In genomic region chr6:45293306-45293705, GRCh38 we compare ENCODE assay signal across 22 cellular contexts. TPM values are rescaled to one million over a fixed set of nuclear protein-coding genes. Genes with fewer than 3 reads are reported as not detected.
DNase-seq lines count a peak whose midpoint lies in the region; ATAC-seq and TF ChIP-seq lines count a peak whose summit lies in the region.
"Had no signal": no experiment of that assay in that cellular context is flagged by ENCODE, and none has a peak within 500 bp of the region (broad histone marks: within the 10 kb centered on the region; RNA-seq: fewer than 3 reads in every experiment).

No MANE protein-coding gene starts in this region.

- peaks cover 8% of the 10 kb centered on the region for H3K9me3 Mint-ChIP-seq in activated CD4-positive, alpha-beta T cell treated with anti-CD3 and anti-CD28 coated beads for 36 hours (ENCODE audit: low read depth)
- H3K9me3 Mint-ChIP-seq in activated T-helper 1 cell treated with anti-CD3 and anti-CD28 coated beads, Interleukin-12 subunit alpha, Interleukin-12 subunit beta, Interleukin-2, Interleukin-4 antibody, amounts not matched to agents 30 ng/mL and 10 ng/mL and 1 ng/mL, durations not matched to agents 14 hours and 24 hours and 36 hours: no peaks in the 10 kb centered on the region
- H3K9me3 Mint-ChIP-seq in immature natural killer cell: peaks cover 0 to 6% (median 0%) of the 10 kb centered on the region in 6 donors
- H3K9me3 Mint-ChIP-seq in osteocyte (ENCODE audit: unreplicated experiment): peaks cover 34% of the 10 kb centered on the region

- H3K36me3 ChIP-seq in tibial nerve: no peaks in the 10 kb centered on the region

- POLR2A ChIA-PET in activated CD4-positive, alpha-beta T cell treated with anti-CD3 and anti-CD28 coated beads for 36 hours (lab: Charles Lee): no interaction called here

- intact Hi-C loops in activated CD4-positive, alpha-beta T cell treated with anti-CD3 and anti-CD28 coated beads for 36 hours (cut with DNase I, micrococcal nuclease): no loop called here
- intact Hi-C loops in activated T-helper 1 cell treated with anti-CD3 and anti-CD28 coated beads, Interleukin-12 subunit alpha, Interleukin-12 subunit beta, Interleukin-2, Interleukin-4 antibody, amounts not matched to agents 30 ng/mL and 10 ng/mL and 1 ng/mL, durations not matched to agents 14 hours and 24 hours and 36 hours (cut with micrococcal nuclease): loop anchor here (5.0 kb wide), 1 partner anchor 629 kb away; no protein-coding TSS in a partner anchor

- H3K4me1 ChIP-seq in tibial nerve: no peaks in the 10 kb centered on the region

- no peak for TF ChIP-seq EP300 in tibial nerve (IDR thresholded peaks at IDR 0.05)

- 90 to 91% methylated on average over 3 of the region's 3 CpGs for WGBS in tibial nerve, 2 donors

- H3K9me3 ChIP-seq in tibial nerve: no peaks in the 10 kb centered on the region

- H3K4me1 Mint-ChIP-seq in activated CD4-positive, alpha-beta T cell treated with anti-CD3 and anti-CD28 coated beads for 36 hours: peaks cover 33% of the 10 kb centered on the region
- peaks cover 43% of the 10 kb centered on the region for H3K4me1 Mint-ChIP-seq in activated T-helper 1 cell treated with anti-CD3 and anti-CD28 coated beads, Interleukin-12 subunit alpha, Interleukin-12 subunit beta, Interleukin-2, Interleukin-4 antibody, amounts not matched to agents 30 ng/mL and 10 ng/mL and 1 ng/mL, durations not matched to agents 14 hours and 24 hours and 36 hours (ENCODE audit: low read depth)
- H3K4me1 Mint-ChIP-seq in immature natural killer cell (peaks cover 18 to 28% of the 10 kb centered on the region in 2 donors), osteocyte (ENCODE audit: unreplicated experiment) (no peaks in the 10 kb centered on the region)

- TF ChIP-seq POLR2A in tibial nerve (IDR thresholded peaks at IDR 0.05): no peak

- no peaks in the 10 kb centered on the region for H3K27me3 Mint-ChIP-seq in activated CD4-positive, alpha-beta T cell treated with anti-CD3 and anti-CD28 coated beads for 36 hours
- no peaks in the 10 kb centered on the region for H3K27me3 Mint-ChIP-seq in activated T-helper 1 cell treated with anti-CD3 and anti-CD28 coated beads, Interleukin-12 subunit alpha, Interleukin-12 subunit beta, Interleukin-2, Interleukin-4 antibody, amounts not matched to agents 30 ng/mL and 10 ng/mL and 1 ng/mL, durations not matched to agents 14 hours and 24 hours and 36 hours (ENCODE audit: insufficient read depth)
- H3K27me3 Mint-ChIP-seq in immature natural killer cell (ENCODE audit: low read depth in 3 of 3) (peaks cover 0 to 2% (median 0%) of the 10 kb centered on the region in 3 donors), osteocyte (ENCODE audit: unreplicated experiment) (no peaks in the 10 kb centered on the region)
- H3K27me3 Mint-ChIP-seq: B cell, type B pancreatic cell had no signal

- H3K27ac ChIP-seq in tibial nerve: no peak overlapping the region
- H3K27ac ChIP-seq: 22Rv1 had no signal

- no peak overlapping the region for H3K4me3 ChIP-seq in tibial nerve
- H3K4me3 ChIP-seq: lung had no signal

- no peak for ATAC-seq in activated CD4-positive, alpha-beta T cell treated with anti-CD3 and anti-CD28 coated beads for 36 hours
- peak; percentile 55 for ATAC-seq in GM21390 (IDR thresholded peaks at IDR 0.05; ENCODE audit: unreplicated experiment)
- no peak for ATAC-seq in HG02610 (IDR thresholded peaks at IDR 0.05; ENCODE audit: unreplicated experiment)
- ATAC-seq: Right ventricle myocardium inferior had no signal

- no peak for DNase-seq in activated CD4-positive, alpha-beta T cell treated with anti-CD3 and anti-CD28 coated beads for 36 hours
- DNase-seq in activated CD4-positive, alpha-beta T cell treated with anti-CD3 and anti-CD28 coated beads for 48 hours: no peak
- peak; percentile 9 for DNase-seq in activated T-helper 1 cell treated with anti-CD3 and anti-CD28 coated beads, Interleukin-12 subunit alpha, Interleukin-12 subunit beta, Interleukin-2, Interleukin-4 antibody, amounts not matched to agents 30 ng/mL and 10 ng/mL and 1 ng/mL, durations not matched to agents 14 hours and 24 hours and 36 hours (ENCODE audit: low spot score)
- DNase-seq in immature natural killer cell: peak; percentile 16 to 21 (median 20)
- no peak for DNase-seq in osteocyte (ENCODE audit: extremely low spot score, unreplicated experiment)
- DNase-seq in tibial nerve (ENCODE audit: low spot score in 2 of 2): no peak
- DNase-seq: activated effector memory CD4-positive, alpha-beta T cell treated with anti-CD3 and anti-CD28 coated beads, Interleukin-2, amount 50 U/mL, for 16 hours; Calu3; effector memory CD4-positive, alpha-beta T cell; kidney; NCI-H1417; NCI-H524 treated with DMSO at 0.1 percent for 48 hours; nucleus accumbens; small intestine; stimulated activated CD4-positive, alpha-beta T cell treated with anti-CD3 and anti-CD28 coated beads, Interleukin-2, amount 100 ng/mL, for 48 hours had no signal

- peak overlapping the region; percentile 82 for H3K27ac Mint-ChIP-seq in activated CD4-positive, alpha-beta T cell treated with anti-CD3 and anti-CD28 coated beads for 36 hours
- peak overlapping the region; percentile 32 for H3K27ac Mint-ChIP-seq in activated T-helper 1 cell treated with anti-CD3 and anti-CD28 coated beads, Interleukin-12 subunit alpha, Interleukin-12 subunit beta, Interleukin-2, Interleukin-4 antibody, amounts not matched to agents 30 ng/mL and 10 ng/mL and 1 ng/mL, durations not matched to agents 14 hours and 24 hours and 36 hours
- H3K27ac Mint-ChIP-seq in immature natural killer cell: peak overlapping the region; percentile 1 to 83 (median 12)
- no peak overlapping the region for H3K27ac Mint-ChIP-seq in osteocyte (ENCODE audit: unreplicated experiment)
- H3K27ac Mint-ChIP-seq: B cell, type B pancreatic cell had no signal

- TF ChIP-seq CTCF in osteocyte (IDR thresholded peaks at IDR 0.05): no peak
- no peak for TF ChIP-seq CTCF in tibial nerve (IDR thresholded peaks at IDR 0.05)

- H3K36me3 Mint-ChIP-seq in activated CD4-positive, alpha-beta T cell treated with anti-CD3 and anti-CD28 coated beads for 36 hours (ENCODE audit: low read depth): peaks cover 14% of the 10 kb centered on the region
- peaks cover 11% of the 10 kb centered on the region for H3K36me3 Mint-ChIP-seq in activated T-helper 1 cell treated with anti-CD3 and anti-CD28 coated beads, Interleukin-12 subunit alpha, Interleukin-12 subunit beta, Interleukin-2, Interleukin-4 antibody, amounts not matched to agents 30 ng/mL and 10 ng/mL and 1 ng/mL, durations not matched to agents 14 hours and 24 hours and 36 hours (ENCODE audit: low read depth)
- H3K36me3 Mint-ChIP-seq in immature natural killer cell (no peaks in the 10 kb centered on the region), osteocyte (ENCODE audit: unreplicated experiment) (peaks cover 24% of the 10 kb centered on the region)

- peak overlapping the region; percentile 35 for H3K4me3 Mint-ChIP-seq in activated CD4-positive, alpha-beta T cell treated with anti-CD3 and anti-CD28 coated beads for 36 hours
- peak overlapping the region; percentile 46 for H3K4me3 Mint-ChIP-seq in activated T-helper 1 cell treated with anti-CD3 and anti-CD28 coated beads, Interleukin-12 subunit alpha, Interleukin-12 subunit beta, Interleukin-2, Interleukin-4 antibody, amounts not matched to agents 30 ng/mL and 10 ng/mL and 1 ng/mL, durations not matched to agents 14 hours and 24 hours and 36 hours
- H3K4me3 Mint-ChIP-seq in immature natural killer cell (peak overlapping the region; percentile 4 to 25 (median 19)), osteocyte (ENCODE audit: unreplicated experiment) (no peak overlapping the region)
- H3K4me3 Mint-ChIP-seq: B cell, type B pancreatic cell had no signal

- H3K27me3 ChIP-seq in tibial nerve: no peaks in the 10 kb centered on the region

- CTCF ChIA-PET in activated CD4-positive, alpha-beta T cell treated with anti-CD3 and anti-CD28 coated beads for 36 hours (lab: Charles Lee): interaction anchor here (0.9 kb wide), 1 partner anchor 18 kb away, joined by 3 read pairs; no protein-coding TSS in a partner anchor

RNA-seq across cellular contexts. Expression of gene RUNX2, which starts 34.8 kb away (rescaled TPM):
- 10 to 100 TPM; 14.6 to 18.1 TPM for total RNA-seq in activated CD4-positive, alpha-beta T cell treated with anti-CD3 and anti-CD28 coated beads for 36 hours
- total RNA-seq in activated T-helper 1 cell treated with anti-CD3 and anti-CD28 coated beads, Interleukin-12 subunit alpha, Interleukin-12 subunit beta, Interleukin-2, Interleukin-4 antibody, amounts not matched to agents 30 ng/mL and 10 ng/mL and 1 ng/mL, durations not matched to agents 14 hours and 24 hours and 36 hours: 12.7 TPM in 2 replicates
- 10 to 100 TPM in 1 of 3 donors, 1 to 10 TPM in 2; 2.6 to 11.8 (median 4.4) TPM for polyA plus RNA-seq in immature natural killer cell
- total RNA-seq in osteocyte (25.3 and 28.1 TPM in 2 replicates), tibial nerve (10 to 100 TPM in 1 of 4 donors, 1 to 10 TPM in 3; 6.3 to 12.3 (median 7.8) TPM)

Comparison
In these comparisons a context has a peak if more than half of its experiments do, and no peak if none do; other contexts are left out.
1. DNase-seq: peak in activated T-helper 1 cell treated with anti-CD3 and anti-CD28 coated beads, Interleukin-12 subunit alpha, Interleukin-12 subunit beta, Interleukin-2, Interleukin-4 antibody, amounts not matched to agents 30 ng/mL and 10 ng/mL and 1 ng/mL, durations not matched to agents 14 hours and 24 hours and 36 hours (single experiment) and immature natural killer cell (3 of 3); none in activated CD4-positive, alpha-beta T cell treated with anti-CD3 and anti-CD28 coated beads for 36 hours (single experiment), activated CD4-positive, alpha-beta T cell treated with anti-CD3 and anti-CD28 coated beads for 48 hours (single experiment), osteocyte (single experiment) and tibial nerve (0 of 2).